23 cellular contexts compared by ENCODE assay signal in genomic region chr17:9107527-9107926, GRCh38.
DNase-seq lines count a peak whose midpoint lies in the region; ATAC-seq, FAIRE-seq and TF ChIP-seq lines count a peak whose summit lies in the region.
"Had no signal": no experiment of that assay in that cellular context is flagged by ENCODE, and none has a peak within 500 bp of the region (broad histone marks: within the 10 kb centered on the region; RNA-seq: fewer than 3 reads in every experiment).

No MANE protein-coding gene starts in this region.

- H3K4me3 ChIP-seq in HepG2 (replicated peaks in 1 of 3; ENCODE audit: insufficient read depth in 1 of 3, low read depth in 2 of 3, low read length in 3 of 3) (no peak overlapping the region), right lobe of liver (no peak overlapping the region), gastroesophageal sphincter (no peak overlapping the region), smooth muscle cell (no peak overlapping the region)
- H3K4me3 ChIP-seq: BLaER1 treated with 17β-estradiol and CSF1 and Interleukin-3, amounts not matched to agents 10 nM and 100 nM; GM23248 had no signal

- ATAC-seq in HepG2: no peak
- ATAC-seq in right lobe of liver: no peak
- no peak for ATAC-seq in gastroesophageal sphincter
- ATAC-seq: CD8-positive, alpha-beta T cell had no signal

- TF ChIP-seq EP300 in HepG2 (IDR thresholded peaks at IDR 0.05; ENCODE audit: low read depth in 2 of 2, low read length in 2 of 2) (no peak), HepG2 (CRISPR knock-in tag; IDR thresholded peaks at IDR 0.05; ENCODE audit: borderline replicate concordance) (no peak), gastroesophageal sphincter (IDR thresholded peaks at IDR 0.05) (no peak)

- POLR2A ChIA-PET in HepG2 (lab: Yijun Ruan, JAX): no interaction called here

- no peak for TF ChIP-seq RAD21 in HepG2 (CRISPR knock-in tag; IDR thresholded peaks at IDR 0.05)

- H3K9me3 Mint-ChIP-seq in chondrocyte (ENCODE audit: low read depth): no peaks in the 10 kb centered on the region
- H3K9me3 Mint-ChIP-seq: CD8-positive, alpha-beta T cell had no signal

- H3K36me3 ChIP-seq in HepG2 (replicated peaks in 1 of 2; ENCODE audit: control insufficient read depth in 1 of 2, insufficient read depth in 2 of 2, low read length in 2 of 2): no peaks in the 10 kb centered on the region
- no peaks in the 10 kb centered on the region for H3K36me3 ChIP-seq in right lobe of liver
- no peaks in the 10 kb centered on the region for H3K36me3 ChIP-seq in gastroesophageal sphincter
- H3K36me3 ChIP-seq in smooth muscle cell (ENCODE audit: low read depth): no peaks in the 10 kb centered on the region
- H3K36me3 ChIP-seq: BLaER1 treated with 17β-estradiol and CSF1 and Interleukin-3, amounts not matched to agents 10 nM and 100 nM had no signal

- in situ Hi-C loops in HepG2 (cut with HindIII; ENCODE audit: extremely low pct_ligation_motif_present, low pct_unique_long_range_greater_than_20kb): no loop called here

- no peak overlapping the region for H3K27ac Mint-ChIP-seq in chondrocyte (ENCODE audit: unreplicated experiment)
- H3K27ac Mint-ChIP-seq: B cell; CD8-positive, alpha-beta T cell had no signal

- no peak overlapping the region for H3K4me3 Mint-ChIP-seq in chondrocyte (ENCODE audit: unreplicated experiment)
- H3K4me3 Mint-ChIP-seq: B cell; CD8-positive, alpha-beta T cell had no signal

- H3K27me3 Mint-ChIP-seq in chondrocyte (ENCODE audit: low read depth): no peaks in the 10 kb centered on the region

- H3K4me1 Mint-ChIP-seq in chondrocyte (ENCODE audit: low read depth): no peaks in the 10 kb centered on the region
- H3K4me1 Mint-ChIP-seq: B cell had no signal

- H3K4me2 ChIP-seq in HepG2 (ENCODE audit: low read depth, low read length): no peak overlapping the region
- H3K4me2 ChIP-seq in smooth muscle cell: no peak overlapping the region
- H3K4me2 ChIP-seq: BLaER1 treated with 17β-estradiol and CSF1 and Interleukin-3, amounts not matched to agents 10 nM and 100 nM had no signal

- intact Hi-C loops in HepG2 (cut with micrococcal nuclease; ENCODE audit: unreplicated experiment) (no loop called here), right lobe of liver (cut with DNase I) (no loop called here)

- no peak for FAIRE-seq in HepG2 (lab: Jason Lieb, UNC)
- FAIRE-seq: GM12892, GM18507, H54 had no signal

- no peaks in the 10 kb centered on the region for H3K36me3 Mint-ChIP-seq in chondrocyte (ENCODE audit: low read depth)
- H3K36me3 Mint-ChIP-seq: CD8-positive, alpha-beta T cell had no signal

- CTCF ChIA-PET in HepG2 (lab: Yijun Ruan, JAX; ENCODE audit: low intra/inter-chr PET ratio, low total read pairs): no interaction called here

- no peak for DNase-seq in HepG2 (ENCODE audit: low spot score)
- DNase-seq in right lobe of liver: no peak
- DNase-seq in chondrocyte (ENCODE audit: low spot score): peak; percentile 2
- DNase-seq in smooth muscle cell (lab: John Stamatoyannopoulos, UW; ENCODE audit: unreplicated experiment): no peak
- DNase-seq in NCI-H2107 treated with DMSO at 0.1 percent for 48 hours (lab: John Stamatoyannopoulos, UW; ENCODE audit: unreplicated experiment): no peak
- DNase-seq in DMS 273 (lab: John Stamatoyannopoulos, UW; ENCODE audit: unreplicated experiment): no peak
- DNase-seq: 8988T; Calu3; CD8-positive, alpha-beta T cell; DMS 273 treated with DMSO at 0.1 percent for 48 hours; DMS53; DND-41; EL; GM23248; HCEC 1CT; IMR-90 had no signal

- H4K20me1 ChIP-seq in HepG2 (ENCODE audit: insufficient read depth, low read length) (no peaks in the 10 kb centered on the region), smooth muscle cell (ENCODE audit: low read depth) (no peaks in the 10 kb centered on the region)
- H4K20me1 ChIP-seq: BLaER1 treated with 17β-estradiol and CSF1 and Interleukin-3, amounts not matched to agents 10 nM and 100 nM had no signal

- H3F3A ChIP-seq in smooth muscle cell (ENCODE audit: low read depth): no peaks in the 10 kb centered on the region

- H3K79me2 ChIP-seq in HepG2 (ENCODE audit: insufficient read depth, low read length) (no peaks in the 10 kb centered on the region), smooth muscle cell (ENCODE audit: low read depth) (no peaks in the 10 kb centered on the region)

- no peaks in the 10 kb centered on the region for H3K4me1 ChIP-seq in HepG2 (ENCODE audit: insufficient read depth, low read length)
- H3K4me1 ChIP-seq in right lobe of liver: peaks cover 0 to 15% (median 0%) of the 10 kb centered on the region in 4 donors
- peaks cover 4 to 73% (median 8%) of the 10 kb centered on the region in 3 donors for H3K4me1 ChIP-seq in gastroesophageal sphincter
- peaks cover 5% of the 10 kb centered on the region for H3K4me1 ChIP-seq in smooth muscle cell (ENCODE audit: low read depth)

- H3K27ac ChIP-seq in HepG2 (ENCODE audit: extremely low read length, insufficient read depth, low read length) (no peak overlapping the region), right lobe of liver (no peak overlapping the region), gastroesophageal sphincter (peak overlapping the region in 3 of 4 donors; percentile 22 to 54 (median 35)), smooth muscle cell (ENCODE audit: low read depth) (no peak overlapping the region)
- H3K27ac ChIP-seq: BLaER1 treated with 17β-estradiol and CSF1 and Interleukin-3, amounts not matched to agents 10 nM and 100 nM; GM23248; HL-60 had no signal

- TF ChIP-seq CTCF in HepG2 (CRISPR knock-in tag; IDR thresholded peaks at IDR 0.05): no peak
- no peak for TF ChIP-seq CTCF in right lobe of liver (IDR thresholded peaks at IDR 0.05)
- no peak for TF ChIP-seq CTCF in chondrocyte (IDR thresholded peaks at IDR 0.05)
- TF ChIP-seq CTCF in gastroesophageal sphincter (IDR thresholded peaks at IDR 0.05): no peak
- TF ChIP-seq CTCF in smooth muscle cell (IDR thresholded peaks at IDR 0.05; ENCODE audit: borderline replicate concordance, insufficient read depth, poor library complexity, severe bottlenecking): no peak

- H3K27me3 ChIP-seq in HepG2 (ENCODE audit: control insufficient read depth in 1 of 2, insufficient read depth in 2 of 2, low read length in 2 of 2) (peaks cover 0 to 37% of the 10 kb centered on the region in 2 experiments), right lobe of liver (no peaks in the 10 kb centered on the region), gastroesophageal sphincter (no peaks in the 10 kb centered on the region), smooth muscle cell (ENCODE audit: low read depth) (peaks cover 19% of the 10 kb centered on the region)
- H3K27me3 ChIP-seq: BLaER1 treated with 17β-estradiol and CSF1 and Interleukin-3, amounts not matched to agents 10 nM and 100 nM had no signal

- BruUV-seq in HepG2 (replicated peaks; lab: Mats Ljungman, UMichigan): no TSS peak

- no peak overlapping the region for H2AFZ ChIP-seq in HepG2 (ENCODE audit: low read length)
- no peak overlapping the region for H2AFZ ChIP-seq in smooth muscle cell (ENCODE audit: low read depth)
- H2AFZ ChIP-seq: GM23248 had no signal

- WGBS in HepG2 (ENCODE audit: low lambda C conversion rate): 63% methylated on average over 4 of the region's 4 CpGs
- 71% methylated on average over 4 of the region's 4 CpGs for WGBS in right lobe of liver (ENCODE audit: insufficient coverage, low coverage, low lambda C conversion rate, missing lambda C conversion rate)
- 85% methylated on average over 4 of the region's 4 CpGs; no CpG with 5 or more reads in 1 of the 2 donors for WGBS in gastroesophageal sphincter (ENCODE audit: low coverage in 1 of 2), 2 donors
- 90% methylated on average over 4 of the region's 4 CpGs for WGBS in smooth muscle cell (ENCODE audit: low lambda C conversion rate)

- no peak overlapping the region for H3K9ac ChIP-seq in HepG2 (ENCODE audit: insufficient read depth, low read depth, low read length)
- no peak overlapping the region for H3K9ac ChIP-seq in smooth muscle cell (ENCODE audit: low read depth)
- H3K9ac ChIP-seq: BLaER1 treated with 17β-estradiol and CSF1 and Interleukin-3, amounts not matched to agents 10 nM and 100 nM; GM23248 had no signal

- TF ChIP-seq POLR2A in HepG2 (IDR thresholded peaks at IDR 0.05; ENCODE audit: insufficient read depth in 1 of 2, low read depth in 2 of 2, low read length in 2 of 2) (no peak), right lobe of liver (IDR thresholded peaks at IDR 0.05) (no peak), gastroesophageal sphincter (IDR thresholded peaks at IDR 0.05) (no peak)

- H3K9me3 ChIP-seq in HepG2 (ENCODE audit: low read length) (no peaks in the 10 kb centered on the region), right lobe of liver (no peaks in the 10 kb centered on the region), gastroesophageal sphincter (no peaks in the 10 kb centered on the region), smooth muscle cell (replicated peaks; ENCODE audit: low read depth) (no peaks in the 10 kb centered on the region)

TF ChIP-seq in HepG2, 621 proteins besides CTCF, POLR2A, EP300 and RAD21 (continues in another document):
- no peak for TF ChIP-seq ZNF709 (CRISPR knock-in tag; IDR thresholded peaks at IDR 0.05)

Comparison
In these comparisons a context has a peak if more than half of its experiments do, and no peak if none do; other contexts are left out.
1. H3K27ac ChIP-seq: peak in gastroesophageal sphincter (3 of 4); none in HepG2 (single experiment), right lobe of liver (0 of 3) and smooth muscle cell (single experiment).